ENCODE assay signal across 37 cellular contexts in genomic region chr22:50061824-50062355, GRCh38. TPM values are rescaled to one million over a fixed set of nuclear protein-coding genes. Genes with fewer than 3 reads are reported as not detected.
A peak's percentile ranks its signal among the peaks of the same experiment; 100 is the strongest.
DNase-seq lines count a peak whose midpoint lies in the region; ATAC-seq, FAIRE-seq and TF ChIP-seq lines count a peak whose summit lies in the region.
"Had no signal": no experiment of that assay in that cellular context is flagged by ENCODE, and none has a peak within 500 bp of the region (broad histone marks: within the 10 kb centered on the region; RNA-seq: fewer than 3 reads in every experiment).

No MANE protein-coding gene starts in this region.

- no peaks in the 10 kb centered on the region for H3K9me3 ChIP-seq in endothelial cell of umbilical vein (replicated peaks; ENCODE audit: control insufficient read depth, insufficient read depth, low read length)
- H3K9me3 ChIP-seq: ovary, transverse colon had no signal

- intact Hi-C loops in endothelial cell of umbilical vein (cut with micrococcal nuclease) = no loop called here
- intact Hi-C loops in activated CD8-positive, alpha-beta T cell treated with anti-CD3 and anti-CD28 coated beads for 36 hours (cut with micrococcal nuclease) = no loop called here

- H2AFZ ChIP-seq in endothelial cell of umbilical vein (ENCODE audit: low read depth, low read length) = no peak overlapping the region

- H3K36me3 ChIP-seq in H7 (replicated peaks; ENCODE audit: control insufficient read depth, insufficient read depth, low read length) (no peaks in the 10 kb centered on the region), endothelial cell of umbilical vein (ENCODE audit: control insufficient read depth in 2 of 2, extremely low read depth in 1 of 2, insufficient read depth in 2 of 2, low read length in 2 of 2) (no peaks in the 10 kb centered on the region)
- H3K36me3 ChIP-seq: ovary, transverse colon had no signal

- no peak overlapping the region for H3K9ac ChIP-seq in endothelial cell of umbilical vein (replicated peaks; ENCODE audit: extremely low read depth, insufficient read depth, low read length)

- no peaks in the 10 kb centered on the region for H3K36me3 Mint-ChIP-seq in activated CD8-positive, alpha-beta T cell treated with anti-CD3 and anti-CD28 coated beads for 36 hours (ENCODE audit: low read depth)
- H3K36me3 Mint-ChIP-seq: CD8-positive, alpha-beta T cell; stimulated activated memory B cell treated with anti-CD40 and anti-IgM and Interleukin-4, amounts not matched to agents 10 μg/mL and 1 μg/mL and 100 μg/mL, for 72 hours had no signal

- no peaks in the 10 kb centered on the region for H3K4me1 ChIP-seq in endothelial cell of umbilical vein (ENCODE audit: control insufficient read depth, extremely low read depth, insufficient read depth, low read length)

- H3K4me3 ChIP-seq in H7 (ENCODE audit: insufficient read depth, low read depth, low read length) (no peak overlapping the region), endothelial cell of umbilical vein (replicated peaks in 1 of 3; ENCODE audit: insufficient read depth in 1 of 3, low read depth in 1 of 3, low read length in 3 of 3) (no peak overlapping the region)
- H3K4me3 ChIP-seq: GM12878, ovary, transverse colon had no signal

- no peak overlapping the region for H3K27ac ChIP-seq in endothelial cell of umbilical vein (ENCODE audit: insufficient read depth, low read depth, low read length)
- H3K27ac ChIP-seq: ovary, transverse colon had no signal

- H3K9me1 ChIP-seq in endothelial cell of umbilical vein (replicated peaks; ENCODE audit: control insufficient read depth, extremely low read depth, insufficient read depth, low read length) = no peaks in the 10 kb centered on the region

- CTCF ChIA-PET in endothelial cell of umbilical vein (lab: Charles Lee) = interaction anchor here (1.3 kb wide), 1 partner anchor 11 kb away, joined by 3 read pairs; no protein-coding TSS in a partner anchor
- CTCF ChIA-PET in activated CD8-positive, alpha-beta T cell treated with anti-CD3 and anti-CD28 coated beads for 36 hours (lab: Charles Lee) = no interaction called here

- H3K4me1 Mint-ChIP-seq in activated CD8-positive, alpha-beta T cell treated with anti-CD3 and anti-CD28 coated beads for 36 hours (ENCODE audit: low read depth) = no peaks in the 10 kb centered on the region
- H3K4me1 Mint-ChIP-seq: activated CD4-positive, alpha-beta memory T cell treated with anti-CD3 and anti-CD28 coated beads, Interleukin-2, amount 10 ng/mL, durations not matched to agents 7 days and 5 days had no signal

- no peak overlapping the region for H3K27ac Mint-ChIP-seq in activated CD8-positive, alpha-beta T cell treated with anti-CD3 and anti-CD28 coated beads for 36 hours
- H3K27ac Mint-ChIP-seq: activated CD4-positive, alpha-beta memory T cell treated with anti-CD3 and anti-CD28 coated beads, Interleukin-2, amount 10 ng/mL, durations not matched to agents 7 days and 5 days; activated naive CD4-positive, alpha-beta T cell treated with anti-CD3 and anti-CD28 coated beads for 36 hours; CD8-positive, alpha-beta T cell; stimulated activated memory B cell treated with anti-CD40 and anti-IgM and Interleukin-4, amounts not matched to agents 10 μg/mL and 1 μg/mL and 100 μg/mL, for 72 hours had no signal

- no peaks in the 10 kb centered on the region for H3K79me2 ChIP-seq in endothelial cell of umbilical vein (ENCODE audit: control insufficient read depth, insufficient read depth, low read length)

- dilution Hi-C loops in endothelial cell of umbilical vein (cut with MboI; ENCODE audit: extremely low pct_ligation_motif_present, low sequenced_read_pairs) = no loop called here

- no peak for ATAC-seq in activated CD8-positive, alpha-beta T cell treated with anti-CD3 and anti-CD28 coated beads for 36 hours
- ATAC-seq in GM18502 (IDR thresholded peaks at IDR 0.05; ENCODE audit: poor library complexity, unreplicated experiment) = no peak
- ATAC-seq: CD8-positive, alpha-beta T cell; GM12878; left colon; stimulated activated memory B cell treated with anti-CD40 and anti-IgM and Interleukin-4, amounts not matched to agents 10 μg/mL and 1 μg/mL and 100 μg/mL, for 72 hours had no signal

- DNase-seq in H7 (peak; percentile 67), SKM-1 treated with dmso at 0.1 percent for 144 hours (lab: John Stamatoyannopoulos, UW; ENCODE audit: unreplicated experiment) (peak; percentile 94), endothelial cell of umbilical vein (ENCODE audit: low read depth, low spot score) (peak; percentile 13), NCI-H748 (lab: John Stamatoyannopoulos, UW; ENCODE audit: unreplicated experiment) (no peak)
- no peak for DNase-seq in activated CD8-positive, alpha-beta T cell treated with anti-CD3 and anti-CD28 coated beads for 36 hours
- DNase-seq: activated CD4-positive, alpha-beta memory T cell treated with anti-CD3 and anti-CD28 coated beads, Interleukin-2, amount 10 ng/mL, durations not matched to agents 7 days and 5 days; activated CD4-positive, alpha-beta T cell treated with anti-CD3 and anti-CD28 coated beads for 1 hour; activated CD8-positive, alpha-beta memory T cell treated with anti-CD3 and anti-CD28 coated beads, Interleukin-2, amount 50 U/mL, for 48 hours; activated naive CD4-positive, alpha-beta T cell treated with anti-CD3 and anti-CD28 coated beads for 36 hours; caudate nucleus; CD8-positive, alpha-beta T cell; cortex of kidney; effector memory CD4-positive, alpha-beta T cell; EL; hypothalamus; left colon; mesenchymal stem cell; NCI-H1436; NCI-H2081; NCI-H345; NCI-H748 treated with DMSO at 0.1 percent for 48 hours; nephron progenitor cell; ovary; SIG-M5; stimulated activated CD4-positive, alpha-beta T cell treated with anti-CD3 and anti-CD28 coated beads, Interleukin-15, amount 100 ng/mL, for 24 hours; transverse colon had no signal

- no peak for TF ChIP-seq CTCF in endothelial cell of umbilical vein (IDR thresholded peaks at IDR 0.05; ENCODE audit: extremely low read depth in 1 of 2, insufficient read depth in 1 of 2, low read depth in 1 of 2, low read length in 2 of 2)
- TF ChIP-seq CTCF in activated CD8-positive, alpha-beta T cell treated with anti-CD3 and anti-CD28 coated beads for 36 hours (IDR thresholded peaks at IDR 0.05) = no peak

- H3K4me3 Mint-ChIP-seq in activated CD8-positive, alpha-beta T cell treated with anti-CD3 and anti-CD28 coated beads for 36 hours = no peak overlapping the region
- H3K4me3 Mint-ChIP-seq: activated CD4-positive, alpha-beta memory T cell treated with anti-CD3 and anti-CD28 coated beads, Interleukin-2, amount 10 ng/mL, durations not matched to agents 7 days and 5 days; activated naive CD4-positive, alpha-beta T cell treated with anti-CD3 and anti-CD28 coated beads for 36 hours; CD8-positive, alpha-beta T cell; nephron progenitor cell; stimulated activated memory B cell treated with anti-CD40 and anti-IgM and Interleukin-4, amounts not matched to agents 10 μg/mL and 1 μg/mL and 100 μg/mL, for 72 hours had no signal

- H3K27me3 ChIP-seq in H7 (ENCODE audit: control insufficient read depth, insufficient read depth, low read length) (peaks cover 15% of the 10 kb centered on the region), endothelial cell of umbilical vein (ENCODE audit: control insufficient read depth in 2 of 2, insufficient read depth in 2 of 2, low read length in 2 of 2) (peaks cover 10 to 19% of the 10 kb centered on the region in 2 experiments)
- H3K27me3 ChIP-seq: ovary had no signal

- H3K4me2 ChIP-seq in endothelial cell of umbilical vein (ENCODE audit: insufficient read depth, low read length) = no peak overlapping the region

- H3K9me3 Mint-ChIP-seq in activated CD8-positive, alpha-beta T cell treated with anti-CD3 and anti-CD28 coated beads for 36 hours = no peaks in the 10 kb centered on the region
- H3K9me3 Mint-ChIP-seq: activated CD4-positive, alpha-beta memory T cell treated with anti-CD3 and anti-CD28 coated beads, Interleukin-2, amount 10 ng/mL, durations not matched to agents 7 days and 5 days; activated naive CD4-positive, alpha-beta T cell treated with anti-CD3 and anti-CD28 coated beads for 36 hours; CD8-positive, alpha-beta T cell; nephron progenitor cell; stimulated activated memory B cell treated with anti-CD40 and anti-IgM and Interleukin-4, amounts not matched to agents 10 μg/mL and 1 μg/mL and 100 μg/mL, for 72 hours had no signal

- no peaks in the 10 kb centered on the region for H4K20me1 ChIP-seq in endothelial cell of umbilical vein (replicated peaks; ENCODE audit: control insufficient read depth, extremely low read depth, insufficient read depth, low read length)

- TF ChIP-seq POLR2A in endothelial cell of umbilical vein (IDR thresholded peaks at IDR 0.05; ENCODE audit: low read depth, low read length) = no peak

- no peak for FAIRE-seq in endothelial cell of umbilical vein (lab: Jason Lieb, UNC)
- FAIRE-seq: GM12878, H54, RCC 7860, TTC549 had no signal

- peaks cover 16% of the 10 kb centered on the region for H3K27me3 Mint-ChIP-seq in activated CD8-positive, alpha-beta T cell treated with anti-CD3 and anti-CD28 coated beads for 36 hours

- POLR2A ChIA-PET in endothelial cell of umbilical vein (lab: Charles Lee) = no interaction called here
- POLR2A ChIA-PET in activated CD8-positive, alpha-beta T cell treated with anti-CD3 and anti-CD28 coated beads for 36 hours (lab: Charles Lee) = no interaction called here

- BruUV-seq in endothelial cell of umbilical vein (replicated peaks; lab: Mats Ljungman, UMichigan) = no TSS peak

RNA-seq across cellular contexts. Expression of gene TTLL8, which starts 3.8 kb away (rescaled TPM):
- total RNA-seq in H7 (2014; rRNA removed; shearing (Covaris generic)) = not detected in 2 replicates
- not detected in 2 replicates for total RNA-seq in endothelial cell of umbilical vein
- polyA plus RNA-seq in endothelial cell of umbilical vein = not detected in 2 replicates
- polyA plus RNA-seq in endothelial cell of umbilical vein (2011; cell fraction: cytosol; rRNA removed) = not detected in 2 replicates
- not detected in 2 replicates for polyA plus RNA-seq in endothelial cell of umbilical vein (2011; cell fraction: nucleus; rRNA removed)
- not detected in 2 replicates for polyA plus RNA-seq in endothelial cell of umbilical vein (2012)
- not detected in 2 replicates for polyA minus RNA-seq in endothelial cell of umbilical vein
- not detected for polyA minus RNA-seq in endothelial cell of umbilical vein (2011; cell fraction: cytosol; rRNA and poly(A)+ RNA removed)
- polyA minus RNA-seq in endothelial cell of umbilical vein (2011; cell fraction: nucleus; rRNA and poly(A)+ RNA removed) = not detected in 2 replicates
- not detected for total RNA-seq in activated CD8-positive, alpha-beta T cell treated with anti-CD3 and anti-CD28 coated beads for 36 hours
- total RNA-seq: activated CD4-positive, alpha-beta memory T cell treated with anti-CD3 and anti-CD28 coated beads, Interleukin-2, amount 10 ng/mL, durations not matched to agents 7 days and 5 days; activated naive CD4-positive, alpha-beta T cell treated with anti-CD3 and anti-CD28 coated beads for 36 hours; CD8-positive, alpha-beta T cell; epithelial cell of proximal tubule; GM12878; left colon; LHCN-M2; ovary; subcutaneous adipose tissue; T-helper 1 cell treated with Interleukin-12 subunit alpha and Interleukin-12 subunit beta and Interleukin-4 antibody, amounts not matched to agents 30 ng/mL and 1 ng/mL, for 36 hours; transverse colon had no signal
- polyA plus RNA-seq: adipose tissue, GM12878, ovary had no signal

RNA-seq across cellular contexts. Expression of gene MLC1, which starts 23.3 kb away (rescaled TPM):
- 0.14 TPM in 1 of 2 replicates, not detected in the other for total RNA-seq in H7 (2014; rRNA removed; shearing (Covaris generic))
- total RNA-seq in endothelial cell of umbilical vein = not detected in 2 replicates
- not detected in 2 replicates for polyA plus RNA-seq in endothelial cell of umbilical vein
- polyA plus RNA-seq in endothelial cell of umbilical vein (2011; cell fraction: cytosol; rRNA removed) = not detected in 2 replicates
- polyA plus RNA-seq in endothelial cell of umbilical vein (2011; cell fraction: nucleus; rRNA removed) = not detected in 2 replicates
- polyA plus RNA-seq in endothelial cell of umbilical vein (2012) = not detected in 2 replicates
- not detected in 2 replicates for polyA minus RNA-seq in endothelial cell of umbilical vein
- polyA minus RNA-seq in endothelial cell of umbilical vein (2011; cell fraction: cytosol; rRNA and poly(A)+ RNA removed) = not detected
- not detected in 2 replicates for polyA minus RNA-seq in endothelial cell of umbilical vein (2011; cell fraction: nucleus; rRNA and poly(A)+ RNA removed)
- 1 to 10 TPM; 1.3 to 1.5 TPM for total RNA-seq in activated CD8-positive, alpha-beta T cell treated with anti-CD3 and anti-CD28 coated beads for 36 hours
- total RNA-seq: epithelial cell of proximal tubule, GM12878, LHCN-M2, transverse colon had no signal

RNA-seq across cellular contexts. Expression of gene MOV10L1, which starts 27.9 kb away (rescaled TPM):
- total RNA-seq in H7 (2014; rRNA removed; shearing (Covaris generic)) = not detected in 2 replicates
- total RNA-seq in endothelial cell of umbilical vein = 35.4 and 37.6 TPM in 2 replicates
- polyA plus RNA-seq in endothelial cell of umbilical vein = 27.6 and 32.0 TPM in 2 replicates
- polyA plus RNA-seq in endothelial cell of umbilical vein (2011; cell fraction: cytosol; rRNA removed) = 10.3 and 14.5 TPM in 2 replicates
- polyA plus RNA-seq in endothelial cell of umbilical vein (2011; cell fraction: nucleus; rRNA removed) = 162 and 167 TPM in 2 replicates
- polyA plus RNA-seq in endothelial cell of umbilical vein (2012) = 18.8 and 20.2 TPM in 2 replicates
- 33.0 and 37.0 TPM in 2 replicates for polyA minus RNA-seq in endothelial cell of umbilical vein
- polyA minus RNA-seq in endothelial cell of umbilical vein (2011; cell fraction: cytosol; rRNA and poly(A)+ RNA removed) = not detected
- 62.2 and 68.7 TPM in 2 replicates for polyA minus RNA-seq in endothelial cell of umbilical vein (2011; cell fraction: nucleus; rRNA and poly(A)+ RNA removed)
- total RNA-seq in activated CD8-positive, alpha-beta T cell treated with anti-CD3 and anti-CD28 coated beads for 36 hours = under 1 TPM in 1 of 2 experiments, not detected in 1; 0.34 TPM
- total RNA-seq: activated CD4-positive, alpha-beta memory T cell treated with anti-CD3 and anti-CD28 coated beads, Interleukin-2, amount 10 ng/mL, durations not matched to agents 7 days and 5 days; activated naive CD4-positive, alpha-beta T cell treated with anti-CD3 and anti-CD28 coated beads for 36 hours; CD8-positive, alpha-beta T cell; GM12878; T-helper 1 cell treated with Interleukin-12 subunit alpha and Interleukin-12 subunit beta and Interleukin-4 antibody, amounts not matched to agents 30 ng/mL and 1 ng/mL, for 36 hours had no signal

RNA-seq across cellular contexts. Expression of gene IL17REL, which starts 49.3 kb away (rescaled TPM):
- 0.04 TPM in 1 of 2 replicates, not detected in the other for total RNA-seq in H7 (2014; rRNA removed; shearing (Covaris generic))
- 0.12 and 0.15 TPM in 2 replicates for total RNA-seq in endothelial cell of umbilical vein
- 0.06 TPM in 2 replicates for polyA plus RNA-seq in endothelial cell of umbilical vein
- not detected in 2 replicates for polyA plus RNA-seq in endothelial cell of umbilical vein (2011; cell fraction: cytosol; rRNA removed)
- 0.26 and 0.28 TPM in 2 replicates for polyA plus RNA-seq in endothelial cell of umbilical vein (2011; cell fraction: nucleus; rRNA removed)
- polyA plus RNA-seq in endothelial cell of umbilical vein (2012) = 0.04 TPM in 1 of 2 replicates, not detected in the other
- polyA minus RNA-seq in endothelial cell of umbilical vein = 0.06 TPM in 1 of 2 replicates, not detected in the other
- not detected for polyA minus RNA-seq in endothelial cell of umbilical vein (2011; cell fraction: cytosol; rRNA and poly(A)+ RNA removed)
- 0.14 TPM in 1 of 2 replicates, not detected in the other for polyA minus RNA-seq in endothelial cell of umbilical vein (2011; cell fraction: nucleus; rRNA and poly(A)+ RNA removed)
- under 1 TPM in 1 of 2 experiments, not detected in 1; 0.14 TPM for total RNA-seq in activated CD8-positive, alpha-beta T cell treated with anti-CD3 and anti-CD28 coated beads for 36 hours
- total RNA-seq: activated CD4-positive, alpha-beta memory T cell treated with anti-CD3 and anti-CD28 coated beads, Interleukin-2, amount 10 ng/mL, durations not matched to agents 7 days and 5 days; CD8-positive, alpha-beta T cell; epithelial cell of proximal tubule; GM12878; LHCN-M2; subcutaneous adipose tissue; T-helper 1 cell treated with Interleukin-12 subunit alpha and Interleukin-12 subunit beta and Interleukin-4 antibody, amounts not matched to agents 30 ng/mL and 1 ng/mL, for 36 hours had no signal

Comparison
In these comparisons a context has a peak if more than half of its experiments do, and no peak if none do; other contexts are left out.
1. DNase-seq: peak in H7 (single experiment), SKM-1 treated with dmso at 0.1 percent for 144 hours (single experiment) and endothelial cell of umbilical vein (single experiment); none in NCI-H748 (single experiment) and activated CD8-positive, alpha-beta T cell treated with anti-CD3 and anti-CD28 coated beads for 36 hours (single experiment).
2. RNA of gene MOV10L1, which starts 27.9 kb away (total RNA-seq): 35.4 to 37.6 TPM in endothelial cell of umbilical vein; 0.34 TPM in activated CD8-positive, alpha-beta T cell treated with anti-CD3 and anti-CD28 coated beads for 36 hours and not detected in H7; every median in the first group is over 10 times any median in the second.